ENCODE assay signal across 1 cellular context in genomic region chr2:176121377-176122111, GRCh38.
A peak's percentile ranks its signal among the peaks of the same experiment; 100 is the strongest.
TF ChIP-seq lines count a peak whose summit lies in the region.

No MANE protein-coding gene starts in this region.

TF ChIP-seq in endothelial cell of umbilical vein, 7 proteins besides CTCF, POLR2A, EP300 and RAD21:
- TF ChIP-seq MAX (IDR thresholded peaks at IDR 0.05; ENCODE audit: insufficient read depth, insufficient read length) (no peak), EZH2 (IDR thresholded peaks at IDR 0.05; ENCODE audit: borderline replicate concordance, low read depth, low read length, severe bottlenecking) (peak; percentile 99)
